Comparison of ENCODE assay signal across 23 cellular contexts in the genomic region with DNA sequence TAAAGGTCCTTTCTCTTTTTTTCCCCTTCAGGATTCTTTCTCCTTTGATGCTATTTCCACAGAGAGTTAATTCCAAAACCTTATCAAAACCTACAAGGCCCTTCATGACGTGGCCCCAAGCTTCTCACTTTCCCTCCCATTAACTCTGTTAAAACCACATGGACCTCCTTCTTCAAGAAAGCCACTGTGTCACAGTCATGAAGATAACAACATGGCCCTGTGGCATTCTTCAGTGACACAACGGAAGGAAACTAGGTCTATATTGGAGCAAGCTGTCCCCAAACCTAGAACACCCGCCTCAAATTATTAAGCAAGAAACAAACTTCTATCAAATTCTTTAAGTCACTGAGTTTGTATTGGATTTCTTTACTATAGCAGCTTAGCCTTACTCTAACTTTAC.
"Had no signal": no experiment of that assay in that cellular context is flagged by ENCODE, and none has a peak within 500 bp of the region (broad histone marks: within the 10 kb centered on the region; RNA-seq: fewer than 3 reads in every experiment).

No MANE protein-coding gene starts in this region.

- H3K36me3 Mint-ChIP-seq: T-cell had no signal

- H3K9me3 ChIP-seq: Peyer's patch, SK-N-SH had no signal

- H3K36me3 ChIP-seq: Peyer's patch had no signal

- H3K4me3 Mint-ChIP-seq: T-cell had no signal

- H3K27ac Mint-ChIP-seq: T-cell had no signal

- H3K4me2 ChIP-seq: PC-9, SK-N-SH had no signal

- H3K27ac ChIP-seq: PC-9, Peyer's patch had no signal

- H2AFZ ChIP-seq: PC-9 had no signal

- DNase-seq: IMR-90; Karpas-422; KG1; NCI-H1092; NCI-H1417 treated with DMSO at 0.1 percent for 48 hours; NCI-H1694 treated with DMSO at 0.1 percent for 48 hours; NCI-H1930; NCI-H2081; NCI-H2107; NCI-H2171; NCI-H226; NCI-H446; NCI-H510A; NCI-H524 treated with DMSO at 0.1 percent for 48 hours; NCI-H774; NK-92 treated with Interleukin-12 subunit alpha and Interleukin-12 subunit beta, amount 100 ng/mL, for 24 hours; PC-9; Peyer's patch; RPMI8226; SK-N-SH; SW 1271; T-cell had no signal

- H3K4me3 ChIP-seq: PC-9, Peyer's patch had no signal

- H3K4me1 Mint-ChIP-seq: T-cell had no signal

- H3K9me2 ChIP-seq: SK-N-SH had no signal

- H3K27me3 ChIP-seq: Peyer's patch had no signal

- FAIRE-seq: HepG2 had no signal

- H3K9ac ChIP-seq: SK-N-SH had no signal

- H3K27me3 Mint-ChIP-seq: T-cell had no signal

- H3K4me1 ChIP-seq: Peyer's patch had no signal
